Comparison of ENCODE assay signal across 16 cellular contexts in genomic region chr6:98516869-98517268, GRCh38.
DNase-seq lines count a peak whose midpoint lies in the region; ATAC-seq and TF ChIP-seq lines count a peak whose summit lies in the region.
"Had no signal": no experiment of that assay in that cellular context is flagged by ENCODE, and none has a peak within 500 bp of the region (broad histone marks: within the 10 kb centered on the region; RNA-seq: fewer than 3 reads in every experiment).

No MANE protein-coding gene starts in this region.

- H3K27ac ChIP-seq in neural cell (ENCODE audit: low read length) (peak overlapping the region; percentile 0), heart left ventricle (no peak overlapping the region)
- H3K27ac ChIP-seq: 22Rv1, GM23248 had no signal

- H3F3A ChIP-seq in neural cell (ENCODE audit: insufficient read depth, low read length, poor library complexity, severe bottlenecking), result no peaks in the 10 kb centered on the region

- H3K4me3 ChIP-seq in neural cell (ENCODE audit: low read length) (peak overlapping the region; percentile 11), retinal pigment epithelial cell (ENCODE audit: low read length) (no peak overlapping the region), heart left ventricle (no peak overlapping the region)
- H3K4me3 ChIP-seq: GM23248 had no signal

- H3K9me3 ChIP-seq in neural cell (ENCODE audit: low read length) (no peaks in the 10 kb centered on the region), heart left ventricle (peaks cover 0 to 8% (median 0%) of the 10 kb centered on the region in 12 donors)
- H3K9me3 ChIP-seq: Caco-2 had no signal

- TF ChIP-seq EP300 in neural cell (conservative IDR thresholded peaks at IDR 0.05; ENCODE audit: poor library complexity, severe bottlenecking), result no peak

- H3K4me2 ChIP-seq in neural cell (ENCODE audit: low read length), result peak overlapping the region; percentile 87

- H3K27me3 ChIP-seq in neural cell (ENCODE audit: insufficient read depth, low read depth, low read length) (no peaks in the 10 kb centered on the region), heart left ventricle (no peaks in the 10 kb centered on the region)

- DNase-seq in NCI-H748 (lab: John Stamatoyannopoulos, UW; ENCODE audit: unreplicated experiment) (peak; percentile 23), NCI-H748 treated with DMSO at 0.1 percent for 48 hours (lab: John Stamatoyannopoulos, UW) (no peak), NCI-H82 (lab: John Stamatoyannopoulos, UW) (peak; percentile 94), retinal pigment epithelial cell (ENCODE audit: low read depth) (peak; percentile 1), NCI-H1105 (lab: John Stamatoyannopoulos, UW) (no peak), heart left ventricle (no peak), NCI-H2196 (lab: John Stamatoyannopoulos, UW; ENCODE audit: unreplicated experiment) (no peak)
- DNase-seq: Caco-2; CD8-positive, alpha-beta T cell; DMS 273 treated with DMSO at 0.1 percent for 48 hours; DMS79; EL; GM23248 had no signal

- no peak for TF ChIP-seq POLR2A in heart left ventricle (IDR thresholded peaks at IDR 0.05)

- TF ChIP-seq CTCF in neural cell (IDR thresholded peaks at IDR 0.05; ENCODE audit: poor library complexity, severe bottlenecking) (no peak), retinal pigment epithelial cell (conservative IDR thresholded peaks at IDR 0.05; ENCODE audit: low read depth, low read length) (no peak), heart left ventricle (IDR thresholded peaks at IDR 0.05) (no peak)

- whole genome bisulfite sequencing in heart left ventricle, 4 donors, result 41 to 49% (median 44%) methylated on average over 4 of the region's 4 CpGs

- no peak for TF ChIP-seq RAD21 in neural cell (conservative IDR thresholded peaks at IDR 0.05)

- no peaks in the 10 kb centered on the region for H4K20me1 ChIP-seq in neural cell (ENCODE audit: insufficient read depth)

- H3K79me2 ChIP-seq in neural cell (replicated peaks; ENCODE audit: insufficient read depth, low read length), result no peaks in the 10 kb centered on the region

- ATAC-seq in heart left ventricle, result no peak
- ATAC-seq: CD8-positive, alpha-beta T cell; HCT116 had no signal

- H3K36me3 ChIP-seq in neural cell (ENCODE audit: insufficient read depth, low read length) (no peaks in the 10 kb centered on the region), heart left ventricle (no peaks in the 10 kb centered on the region)

- peak overlapping the region; percentile 35 for H2AFZ ChIP-seq in neural cell (ENCODE audit: low read depth, low read length)
- H2AFZ ChIP-seq: GM23248 had no signal

- no peaks in the 10 kb centered on the region for H3K4me1 ChIP-seq in heart left ventricle
- H3K4me1 ChIP-seq: Caco-2 had no signal

- intact Hi-C loops in heart left ventricle (cut with DNase I), result no loop called here

- peak overlapping the region; percentile 46 for H3K9ac ChIP-seq in neural cell (ENCODE audit: low read length)
- H3K9ac ChIP-seq: GM23248 had no signal

- H3K9me2 ChIP-seq in neural cell (ENCODE audit: insufficient read depth, low read length), result no peaks in the 10 kb centered on the region

TF ChIP-seq in neural cell, 6 proteins besides CTCF, POLR2A, EP300 and RAD21:
- no peak for TF ChIP-seq REST (IDR thresholded peaks at IDR 0.05; ENCODE audit: borderline replicate concordance)

Comparison
In these comparisons a context has a peak if more than half of its experiments do, and no peak if none do; other contexts are left out.
1. DNase-seq: peak in NCI-H748 (single experiment), NCI-H82 (single experiment) and retinal pigment epithelial cell (single experiment); none in NCI-H748 treated with DMSO at 0.1 percent for 48 hours (single experiment), NCI-H1105 (single experiment), heart left ventricle (0 of 5) and NCI-H2196 (single experiment).